In the genomic region with DNA sequence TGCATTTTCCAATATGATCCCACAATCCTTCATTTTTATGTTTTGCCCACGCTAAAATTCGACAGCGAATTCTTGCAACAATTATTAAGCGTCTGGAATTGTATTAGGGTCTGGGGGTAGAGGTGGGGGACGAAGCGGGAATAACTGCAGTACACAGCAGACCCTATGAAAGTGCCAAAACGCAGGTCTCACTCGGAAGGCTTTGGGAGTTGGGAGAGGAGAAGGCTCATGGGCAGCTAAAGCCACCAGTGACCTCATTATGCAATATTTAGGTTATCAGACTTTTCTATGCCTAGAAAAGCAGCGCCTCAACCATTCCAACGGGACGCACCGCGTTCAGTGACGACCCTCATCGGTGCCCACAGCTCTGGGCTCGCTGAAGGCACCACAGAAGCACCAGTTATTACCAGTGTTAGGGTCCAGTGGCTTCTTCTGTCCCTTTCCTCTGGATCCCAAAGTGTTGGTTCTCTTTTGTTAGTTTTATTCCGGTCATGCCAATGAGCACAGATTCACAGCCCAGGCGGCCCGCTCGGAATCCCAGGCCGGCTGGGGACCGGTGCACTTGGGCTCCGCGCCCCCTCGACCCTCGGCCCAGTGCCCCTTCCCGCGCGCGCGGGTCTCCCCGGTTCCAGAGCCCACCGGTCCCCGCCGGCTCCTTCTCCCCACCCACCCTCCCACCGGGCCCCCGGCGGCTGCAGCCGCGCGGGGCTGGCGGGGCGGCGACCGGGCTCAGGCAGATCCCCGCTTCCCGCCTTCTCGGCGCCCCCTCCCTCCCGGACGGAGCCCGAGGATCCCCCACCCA, we compare ENCODE assay signal across 9 cellular contexts. TPM values are rescaled to one million over a fixed set of nuclear protein-coding genes. Genes with fewer than 3 reads are reported as not detected.
DNase-seq lines count a peak whose midpoint lies in the region; ATAC-seq and TF ChIP-seq lines count a peak whose summit lies in the region.
"Had no signal": no experiment of that assay in that cellular context is flagged by ENCODE, and none has a peak within 500 bp of the region (broad histone marks: within the 10 kb centered on the region; RNA-seq: fewer than 3 reads in every experiment).

No MANE protein-coding gene starts in this region.

- no peak overlapping the region for H3K14ac ChIP-seq in mesenchymal stem cell (ENCODE audit: low read length in 2 of 2)

- H2AFZ ChIP-seq in mesenchymal stem cell (ENCODE audit: low read depth, low read length): no peak overlapping the region

- H3K27ac ChIP-seq in mesenchymal stem cell (ENCODE audit: low read length, poor library complexity, severe bottlenecking) (no peak overlapping the region), upper lobe of left lung (peak overlapping the region in 2 of 4 donors; percentile 46 to 72)
- H3K27ac ChIP-seq: C4-2B had no signal

- peaks cover 10% of the 10 kb centered on the region for H3K9me3 Mint-ChIP-seq in activated naive CD4-positive, alpha-beta T cell treated with anti-CD3 and anti-CD28 coated beads for 36 hours
- peaks cover 7 to 9% of the 10 kb centered on the region in 2 donors for H3K9me3 Mint-ChIP-seq in activated naive CD4-positive, alpha-beta T cell treated with anti-CD3 and anti-CD28 coated beads, Interleukin-2, amount 50 U/mL, for 72 hours
- H3K9me3 Mint-ChIP-seq in central memory CD8-positive, alpha-beta T cell: peaks cover 6% of the 10 kb centered on the region

- DNase-seq in activated naive CD4-positive, alpha-beta T cell treated with anti-CD3 and anti-CD28 coated beads for 36 hours: no peak
- DNase-seq in activated naive CD4-positive, alpha-beta T cell treated with anti-CD3 and anti-CD28 coated beads, Interleukin-2, amount 50 U/mL, for 72 hours (ENCODE audit: low spot score in 2 of 2): no peak
- DNase-seq in central memory CD8-positive, alpha-beta T cell (ENCODE audit: low spot score in 2 of 2): no peak
- DNase-seq in mesenchymal stem cell (no peak), upper lobe of left lung (no peak), H4 (ENCODE audit: low spot score) (no peak)
- no peak for DNase-seq in stimulated activated CD4-positive, alpha-beta T cell treated with anti-CD3 and anti-CD28 coated beads, Interleukin-2, amount 100 ng/mL, for 48 hours

- no peaks in the 10 kb centered on the region for H3K79me1 ChIP-seq in mesenchymal stem cell (replicated peaks; ENCODE audit: low read length, poor library complexity, severe bottlenecking)

- H2AK5ac ChIP-seq in mesenchymal stem cell (ENCODE audit: low read length, severe bottlenecking): no peak overlapping the region

- intact Hi-C loops in activated naive CD4-positive, alpha-beta T cell treated with anti-CD3 and anti-CD28 coated beads for 36 hours (cut with micrococcal nuclease): no loop called here

- H3K9me3 ChIP-seq in mesenchymal stem cell (ENCODE audit: control insufficient read depth, low read length) (peaks cover 19% of the 10 kb centered on the region), upper lobe of left lung (peaks cover 0 to 10% (median 2%) of the 10 kb centered on the region in 4 donors)

- no peak overlapping the region for H3K18ac ChIP-seq in mesenchymal stem cell (ENCODE audit: low read depth in 1 of 2, low read length in 2 of 2)

- no peak overlapping the region for H3K27ac Mint-ChIP-seq in activated naive CD4-positive, alpha-beta T cell treated with anti-CD3 and anti-CD28 coated beads for 36 hours
- H3K27ac Mint-ChIP-seq in activated naive CD4-positive, alpha-beta T cell treated with anti-CD3 and anti-CD28 coated beads, Interleukin-2, amount 50 U/mL, for 72 hours: no peak overlapping the region
- no peak overlapping the region for H3K27ac Mint-ChIP-seq in central memory CD8-positive, alpha-beta T cell (ENCODE audit: low read depth)

- H3K27me3 ChIP-seq in mesenchymal stem cell (ENCODE audit: control insufficient read depth in 1 of 2, insufficient read depth in 1 of 2, low read length in 2 of 2): peaks cover 62 to 63% of the 10 kb centered on the region in 2 experiments
- H3K27me3 ChIP-seq in upper lobe of left lung: peaks cover 0 to 22% (median 6%) of the 10 kb centered on the region in 4 donors

- H3K27me3 Mint-ChIP-seq in activated naive CD4-positive, alpha-beta T cell treated with anti-CD3 and anti-CD28 coated beads for 36 hours (ENCODE audit: low read depth): peaks cover 56% of the 10 kb centered on the region
- peaks cover 83% of the 10 kb centered on the region for H3K27me3 Mint-ChIP-seq in central memory CD8-positive, alpha-beta T cell

- no peak overlapping the region for H3K23ac ChIP-seq in mesenchymal stem cell (ENCODE audit: low read length in 2 of 2)

- no peak for ATAC-seq in activated naive CD4-positive, alpha-beta T cell treated with anti-CD3 and anti-CD28 coated beads, Interleukin-2, amount 50 U/mL, for 72 hours
- ATAC-seq in central memory CD8-positive, alpha-beta T cell (replicated peaks; ENCODE audit: extremely low read depth, poor library complexity, severe bottlenecking): no peak
- ATAC-seq in upper lobe of left lung (ENCODE audit: low FRiP score in 2 of 2) (peak in 1 of 2 donors; percentile 3), HG02938 (IDR thresholded peaks at IDR 0.05; ENCODE audit: unreplicated experiment) (no peak)

- H3K36me3 Mint-ChIP-seq in activated naive CD4-positive, alpha-beta T cell treated with anti-CD3 and anti-CD28 coated beads for 36 hours (ENCODE audit: low read depth): peaks cover 3% of the 10 kb centered on the region
- peaks cover 4 to 17% of the 10 kb centered on the region in 2 donors for H3K36me3 Mint-ChIP-seq in activated naive CD4-positive, alpha-beta T cell treated with anti-CD3 and anti-CD28 coated beads, Interleukin-2, amount 50 U/mL, for 72 hours
- no peaks in the 10 kb centered on the region for H3K36me3 Mint-ChIP-seq in central memory CD8-positive, alpha-beta T cell (ENCODE audit: insufficient read depth)

- peak overlapping the region; percentile 17 for H3K4me3 Mint-ChIP-seq in activated naive CD4-positive, alpha-beta T cell treated with anti-CD3 and anti-CD28 coated beads for 36 hours
- peak overlapping the region; percentile 26 for H3K4me3 Mint-ChIP-seq in central memory CD8-positive, alpha-beta T cell

- no peak for TF ChIP-seq CTCF in upper lobe of left lung (IDR thresholded peaks at IDR 0.05)

- 26% methylated on average over 43 of the region's 52 CpGs for WGBS in mesenchymal stem cell
- WGBS in upper lobe of left lung, 2 donors: 20 to 30% methylated on average over 25 to 29 of the region's 52 CpGs

- TF ChIP-seq POLR2A in upper lobe of left lung (IDR thresholded peaks at IDR 0.05): no peak

- no peak overlapping the region for H4K91ac ChIP-seq in mesenchymal stem cell (ENCODE audit: low read length)

- H3K4ac ChIP-seq in mesenchymal stem cell (ENCODE audit: low read depth in 1 of 2, low read length in 2 of 2): no peak overlapping the region

- CTCF ChIA-PET in activated naive CD4-positive, alpha-beta T cell treated with anti-CD3 and anti-CD28 coated beads for 36 hours (lab: Charles Lee): no interaction called here

- H3K9ac ChIP-seq in mesenchymal stem cell (ENCODE audit: low read length): no peak overlapping the region

- H3K4me1 Mint-ChIP-seq in activated naive CD4-positive, alpha-beta T cell treated with anti-CD3 and anti-CD28 coated beads for 36 hours (ENCODE audit: low read depth): peaks cover 3% of the 10 kb centered on the region
- no peaks in the 10 kb centered on the region for H3K4me1 Mint-ChIP-seq in central memory CD8-positive, alpha-beta T cell

- H3K4me1 ChIP-seq in mesenchymal stem cell (ENCODE audit: control insufficient read depth, insufficient read depth, low read depth, low read length) (peaks cover 13% of the 10 kb centered on the region), upper lobe of left lung (peaks cover 15 to 22% (median 18%) of the 10 kb centered on the region in 4 donors)

- H3K36me3 ChIP-seq in mesenchymal stem cell (ENCODE audit: control insufficient read depth in 1 of 2, insufficient read depth in 2 of 2, low read depth in 1 of 2, low read length in 2 of 2): no peaks in the 10 kb centered on the region
- no peaks in the 10 kb centered on the region for H3K36me3 ChIP-seq in upper lobe of left lung

- no peak for TF ChIP-seq EP300 in upper lobe of left lung (IDR thresholded peaks at IDR 0.05)

- H4K8ac ChIP-seq in mesenchymal stem cell (ENCODE audit: low read length): no peak overlapping the region

- H2BK120ac ChIP-seq in mesenchymal stem cell (ENCODE audit: low read depth, low read length): no peak overlapping the region

- peak overlapping the region; percentile 75 for H3K4me2 ChIP-seq in mesenchymal stem cell (ENCODE audit: low read length, poor library complexity, severe bottlenecking)

- H2BK5ac ChIP-seq in mesenchymal stem cell (ENCODE audit: low read depth, low read length, poor library complexity, severe bottlenecking): no peak overlapping the region

- H3K4me3 ChIP-seq in mesenchymal stem cell (ENCODE audit: insufficient read depth in 1 of 2, low read depth in 1 of 2, low read length in 2 of 2) (peak overlapping the region in 1 of 2 experiments; percentile 20), upper lobe of left lung (peak overlapping the region; percentile 40 to 62 (median 54))

- no peak overlapping the region for H2BK12ac ChIP-seq in mesenchymal stem cell (ENCODE audit: low read length in 2 of 2)

- no peak overlapping the region for H2BK15ac ChIP-seq in mesenchymal stem cell (ENCODE audit: low read depth, poor library complexity, severe bottlenecking)

RNA-seq across cellular contexts. Expression of a gene that starts 0.7 kb away (rescaled TPM):
- not detected for total RNA-seq in activated naive CD4-positive, alpha-beta T cell treated with anti-CD3 and anti-CD28 coated beads for 36 hours
- not detected for total RNA-seq in activated naive CD4-positive, alpha-beta T cell treated with anti-CD3 and anti-CD28 coated beads, Interleukin-2, amount 50 U/mL, for 72 hours
- polyA plus RNA-seq in mesenchymal stem cell (2013, experiment 1 of 2): not detected
- polyA plus RNA-seq in mesenchymal stem cell (2013, experiment 2 of 2): not detected
- total RNA-seq in upper lobe of left lung: 10 to 100 TPM in 2 of 6 donors, 1 to 10 TPM in 4; 1.0 to 12.0 (median 6.7) TPM
- 0.10 TPM in 1 of 2 replicates, not detected in the other for total RNA-seq in H4 (2014; rRNA removed; shearing (Covaris generic))
